ENCODE assay signal across 21 cellular contexts in the genomic region with DNA sequence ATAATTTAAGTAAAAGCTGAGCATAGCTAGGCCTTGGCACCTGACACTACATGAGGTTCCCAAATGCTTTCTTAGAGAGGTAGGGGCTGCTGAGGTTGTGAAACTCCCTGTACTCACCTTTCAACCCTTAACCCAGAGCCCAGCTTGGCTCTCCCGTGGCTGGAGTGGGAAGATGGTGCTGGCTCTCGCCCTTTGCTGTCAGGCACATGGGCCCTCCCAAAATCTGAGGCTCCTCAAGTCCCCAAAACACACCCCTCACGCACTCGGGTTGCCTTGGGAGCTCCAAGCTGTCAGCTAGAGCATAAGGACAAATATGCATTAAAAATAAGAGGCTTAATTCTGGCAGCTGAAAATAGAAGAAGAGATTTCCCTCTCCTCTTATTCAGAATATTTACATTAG. TPM values are rescaled to one million over a fixed set of nuclear protein-coding genes. Genes with fewer than 3 reads are reported as not detected.
DNase-seq lines count a peak whose midpoint lies in the region; ATAC-seq and TF ChIP-seq lines count a peak whose summit lies in the region.
"Had no signal": no experiment of that assay in that cellular context is flagged by ENCODE, and none has a peak within 500 bp of the region (broad histone marks: within the 10 kb centered on the region; RNA-seq: fewer than 3 reads in every experiment).

No MANE protein-coding gene starts in this region.

- no peaks in the 10 kb centered on the region for H3K79me2 ChIP-seq in GM23338 (replicated peaks; ENCODE audit: insufficient read depth)

- H3K4me1 ChIP-seq in GM23338 (ENCODE audit: insufficient read depth): peaks cover 13% of the 10 kb centered on the region; the same call in 1 of the 2 replicates
- no peaks in the 10 kb centered on the region; the same call in 1 of the 2 replicates for H3K4me1 ChIP-seq in IMR-90 (ENCODE audit: control insufficient read depth, insufficient read depth, low read length)
- H3K4me1 ChIP-seq: BLaER1 had no signal

- H3K56ac ChIP-seq in IMR-90 (ENCODE audit: extremely low read depth, insufficient read depth, low read length): no peak overlapping the region

- no peak overlapping the region for H2AFZ ChIP-seq in GM23338
- peak overlapping the region; percentile 49 for H2AFZ ChIP-seq in IMR-90 (replicated peaks; ENCODE audit: low read length, poor library complexity)

- H3K36me3 ChIP-seq in GM23338 (ENCODE audit: insufficient read depth) (no peaks in the 10 kb centered on the region), IMR-90 (ENCODE audit: control insufficient read depth, insufficient read depth, low read length) (no peaks in the 10 kb centered on the region)
- H3K36me3 ChIP-seq: BLaER1, MG63 had no signal

- H3K4me3 ChIP-seq in GM23338 (no peak overlapping the region), IMR-90 (ENCODE audit: insufficient read depth, low read depth, low read length) (no peak overlapping the region)
- H3K4me3 ChIP-seq: BLaER1, MG63 had no signal

- H3K27me3 Mint-ChIP-seq in GM23338 (ENCODE audit: insufficient read depth, low read depth, poor library complexity) (peaks cover 1% of the 10 kb centered on the region), glutamatergic neuron (ENCODE audit: unreplicated experiment) (no peaks in the 10 kb centered on the region), nephron (ENCODE audit: low read depth) (peaks cover 3% of the 10 kb centered on the region)

- TF ChIP-seq RAD21 in IMR-90 (IDR thresholded peaks at IDR 0.05; ENCODE audit: low read length): no peak

- 0 out of 3 replicates have a peak, but pooled peaks cover 5% of the 10 kb centered on the region for H3K9me3 Mint-ChIP-seq in GM23338
- peaks cover 1% of the 10 kb centered on the region for H3K9me3 Mint-ChIP-seq in glutamatergic neuron (ENCODE audit: unreplicated experiment)
- no peaks in the 10 kb centered on the region for H3K9me3 Mint-ChIP-seq in nephron
- H3K9me3 Mint-ChIP-seq: CD4-positive, alpha-beta T cell had no signal

- no peak overlapping the region for H3K27ac Mint-ChIP-seq in GM23338
- no peak overlapping the region for H3K27ac Mint-ChIP-seq in glutamatergic neuron (ENCODE audit: unreplicated experiment)
- H3K27ac Mint-ChIP-seq in nephron: peak overlapping the region in 2 of 3 experiments; percentile 35 to 57
- H3K27ac Mint-ChIP-seq: CD4-positive, alpha-beta T cell had no signal

- no peaks in the 10 kb centered on the region for H4K20me1 ChIP-seq in GM23338 (replicated peaks; ENCODE audit: insufficient read depth)
- H4K20me1 ChIP-seq in IMR-90 (ENCODE audit: insufficient read depth, low read length): no peaks in the 10 kb centered on the region
- H4K20me1 ChIP-seq: BLaER1 had no signal

- no CpG with 5 or more reads among the region's 4 CpGs for WGBS in IMR-90 (ENCODE audit: extremely low coverage in 2 of 2, insufficient read length in 1 of 2), 2 experiments

- no peaks in the 10 kb centered on the region for H3K79me1 ChIP-seq in IMR-90 (ENCODE audit: low read depth in 1 of 2, low read length in 2 of 2)

- no peak overlapping the region for H4K91ac ChIP-seq in IMR-90 (ENCODE audit: insufficient read depth, low read depth, low read length)

- no peak overlapping the region for H4K8ac ChIP-seq in IMR-90 (ENCODE audit: low read depth in 2 of 2, low read length in 2 of 2)

- POLR2A ChIA-PET in IMR-90 (lab: Charles Lee; ENCODE audit: unreplicated experiment): no interaction called here

- ATAC-seq in GM23338: peak; percentile 80
- ATAC-seq in IMR-90 (ENCODE audit: low read depth): no peak

- no peak overlapping the region for H2BK120ac ChIP-seq in IMR-90 (ENCODE audit: low read depth, low read length)

- H3K14ac ChIP-seq in IMR-90 (replicated peaks; ENCODE audit: low read depth, low read length): peak overlapping the region; percentile 41; the same call in 1 of the 2 replicates

- no peak overlapping the region for H2AK9ac ChIP-seq in IMR-90 (replicated peaks; ENCODE audit: low read depth, low read length, poor library complexity)

- H3K18ac ChIP-seq in IMR-90 (ENCODE audit: low read depth, low read length): no peak overlapping the region

- no TSS peak for BruUV-seq in IMR-90 (replicated peaks; lab: Mats Ljungman, UMichigan)

- H3K27me3 ChIP-seq in GM23338 (ENCODE audit: insufficient read depth) (no peaks in the 10 kb centered on the region), IMR-90 (ENCODE audit: control insufficient read depth, insufficient read depth, low read length) (no peaks in the 10 kb centered on the region)
- H3K27me3 ChIP-seq: BLaER1, MG63 had no signal

- no peak overlapping the region for H3K4me3 Mint-ChIP-seq in GM23338
- no peak overlapping the region for H3K4me3 Mint-ChIP-seq in glutamatergic neuron (ENCODE audit: unreplicated experiment)
- H3K4me3 Mint-ChIP-seq in nephron: no peak overlapping the region
- H3K4me3 Mint-ChIP-seq: CD4-positive, alpha-beta T cell had no signal

- intact Hi-C loops in IMR-90 (cut with micrococcal nuclease) (no loop called here), cardiac septum (cut with DNase I) (no loop called here)

- H3K4me2 ChIP-seq in GM23338: peak overlapping the region; percentile 4
- H3K4me2 ChIP-seq in IMR-90 (ENCODE audit: low read depth, low read length): no peak overlapping the region
- H3K4me2 ChIP-seq: BLaER1 had no signal

- CTCF ChIA-PET in IMR-90 (lab: Yijun Ruan, JAX): no interaction called here

- H3K9ac ChIP-seq in IMR-90 (ENCODE audit: low read depth, low read length): no peak overlapping the region
- H3K9ac ChIP-seq: BLaER1 had no signal

- H3K4me1 Mint-ChIP-seq in GM23338 (peaks cover 9% of the 10 kb centered on the region; the same call in 2 of the 3 replicates), glutamatergic neuron (ENCODE audit: low read depth, unreplicated experiment) (no peaks in the 10 kb centered on the region), nephron (peaks cover 19% of the 10 kb centered on the region)

- no peak overlapping the region for H4K5ac ChIP-seq in IMR-90 (ENCODE audit: low read depth, low read length)

- no peak overlapping the region for H3K23ac ChIP-seq in IMR-90 (ENCODE audit: low read depth, low read length)

- no peak overlapping the region for H2AK5ac ChIP-seq in IMR-90 (ENCODE audit: low read depth, low read length)

- no peak for TF ChIP-seq POLR2A in IMR-90 (IDR thresholded peaks at IDR 0.05; ENCODE audit: low read depth, low read length)

- no peak overlapping the region for H2BK15ac ChIP-seq in IMR-90 (ENCODE audit: low read depth, low read length)

- H3K4ac ChIP-seq in IMR-90 (ENCODE audit: low read depth, low read length): no peak overlapping the region

- H3K9me2 ChIP-seq in GM23338 (ENCODE audit: insufficient read depth): no peaks in the 10 kb centered on the region

- H2BK5ac ChIP-seq in IMR-90 (ENCODE audit: low read depth, low read length, poor library complexity, severe bottlenecking): no peak overlapping the region

- DNase-seq in GM23338 (ENCODE audit: low spot score) (peak; percentile 32), IMR-90 (no peak), glutamatergic neuron (peak; percentile 13), cardiac septum (ENCODE audit: low spot score) (no peak), AG08395 (ENCODE audit: low spot score) (no peak), LoVo (ENCODE audit: low spot score) (no peak)
- DNase-seq: CD4-positive, alpha-beta T cell; EL; GF-D8; GOT3; Kasumi-1; MG63; NCI-H1048; NCI-H1436; NCI-H187 treated with DMSO at 0.1 percent for 48 hours; NCI-H2227 treated with DMSO at 0.1 percent for 48 hours; NCI-H510A; NCI-H774; SHP77 had no signal

- H3K27ac ChIP-seq in GM23338 (ENCODE audit: low read depth): no peak overlapping the region
- no peak overlapping the region for H3K27ac ChIP-seq in IMR-90 (ENCODE audit: insufficient read depth, low read length)
- H3K27ac ChIP-seq: BLaER1 had no signal

- dilution Hi-C loops in IMR-90 (cut with HindIII; ENCODE audit: low sequenced_read_pairs, unreplicated experiment): no loop called here

- no peaks in the 10 kb centered on the region; the same call in 1 of the 2 replicates for H3K9me3 ChIP-seq in IMR-90 (ENCODE audit: control insufficient read depth, insufficient read depth, low read length)

- in situ Hi-C loops in IMR-90 (cut with MboI; ENCODE audit: low sequenced_read_pairs): no loop called here

- no peaks in the 10 kb centered on the region for H3K9me1 ChIP-seq in IMR-90 (ENCODE audit: insufficient read depth, low read length)

- no peak for TF ChIP-seq CTCF in GM23338 (conservative IDR thresholded peaks at IDR 0.05; ENCODE audit: low read depth in 2 of 2)
- no peak for TF ChIP-seq CTCF in IMR-90 (conservative IDR thresholded peaks at IDR 0.05; ENCODE audit: low read depth, low read length)
- TF ChIP-seq CTCF in glutamatergic neuron (IDR thresholded peaks at IDR 0.05; ENCODE audit: partially characterized antibody, unreplicated experiment): no peak
- no peak for TF ChIP-seq CTCF in nephron (IDR thresholded peaks at IDR 0.05; ENCODE audit: unreplicated experiment in 3 of 3)

- H2BK20ac ChIP-seq in IMR-90 (ENCODE audit: low read depth, low read length): no peak overlapping the region

- H3K36me3 Mint-ChIP-seq in GM23338 (ENCODE audit: low read depth) (no peaks in the 10 kb centered on the region), glutamatergic neuron (ENCODE audit: unreplicated experiment) (peaks cover 9% of the 10 kb centered on the region), nephron (ENCODE audit: low read depth) (peaks cover 3% of the 10 kb centered on the region)

- H3F3A ChIP-seq in GM23338 (replicated peaks; ENCODE audit: low read depth): no peaks in the 10 kb centered on the region

TF ChIP-seq in GM23338, 12 proteins besides CTCF, POLR2A, EP300 and RAD21 (continues in another document):
- TF ChIP-seq POLR2AphosphoS5 (IDR thresholded peaks at IDR 0.05; ENCODE audit: low read depth) (no peak), JUNB (IDR thresholded peaks at IDR 0.05; ENCODE audit: unreplicated experiment) (no peak)

TF ChIP-seq in IMR-90, 13 proteins besides CTCF, POLR2A, EP300 and RAD21:
- TF ChIP-seq CEBPB (IDR thresholded peaks at IDR 0.05; ENCODE audit: low read depth, low read length) (no peak), RFX5 (IDR thresholded peaks at IDR 0.05; ENCODE audit: low read depth, low read length) (no peak)

RNA-seq across cellular contexts. Expression of gene PLPPR4, which starts 46.7 kb away (rescaled TPM):
- 1.1 and 2.3 TPM in 2 replicates for total RNA-seq in GM23338 (2014; rRNA removed; shearing (Covaris generic))
- polyA plus RNA-seq in GM23338 (2016; fragmentation: Nextera tagmentation; extraction: Ambion mirVana) (0.97 and 0.99 TPM in 2 replicates), IMR-90 (2012; rRNA removed) (3.9 and 4.5 TPM in 2 replicates)
- total RNA-seq in IMR-90 (2012; rRNA removed) (6.4 and 7.0 TPM in 2 replicates), glutamatergic neuron (ENCODE audit: unreplicated experiment) (0.29 TPM), cardiac septum (1.0 TPM)
- polyA plus RNA-seq in IMR-90 (2012; cell fraction: cytosol; rRNA removed): 1.6 and 1.7 TPM in 2 replicates
- 2.9 and 9.0 TPM in 2 replicates for polyA plus RNA-seq in IMR-90 (2012; cell fraction: nucleus; rRNA removed; ENCODE audit: low replicate concordance)
- total RNA-seq: CD4-positive, alpha-beta T cell had no signal

Comparison
In these comparisons a context has a peak if more than half of its experiments do, and no peak if none do; other contexts are left out.
1. DNase-seq: peak in GM23338 (single experiment) and glutamatergic neuron (single experiment); none in IMR-90 (single experiment), cardiac septum (single experiment), AG08395 (single experiment) and LoVo (single experiment).
2. H3K27ac Mint-ChIP-seq: peak in nephron (2 of 3); none in GM23338 (single experiment) and glutamatergic neuron (single experiment).